In genomic region chr7:39951156-39951942, GRCh38 we compare ENCODE assay signal across 8 cellular contexts. TPM values are rescaled to one million over a fixed set of nuclear protein-coding genes. Genes with fewer than 3 reads are reported as not detected.
DNase-seq lines count a peak whose midpoint lies in the region; ATAC-seq and TF ChIP-seq lines count a peak whose summit lies in the region.

No MANE protein-coding gene starts in this region.

- H3K4me3 Mint-ChIP-seq in effector memory CD8-positive, alpha-beta T cell: peak overlapping the region; percentile 89 to 90

- H3K27ac ChIP-seq in 22Rv1: peak overlapping the region; percentile 99

- ATAC-seq in HG02973 (IDR thresholded peaks at IDR 0.05; ENCODE audit: unreplicated experiment): peak; percentile 24
- peak; percentile 15 for ATAC-seq in effector memory CD8-positive, alpha-beta T cell (replicated peaks)

- DNase-seq in GM13977 (ENCODE audit: low spot score) (peak; percentile 80), NCI-H446 treated with DMSO at 0.1 percent for 48 hours (lab: John Stamatoyannopoulos, UW) (peak; percentile 13), mesenteric fat pad (ENCODE audit: low spot score) (peak; percentile 90)
- DNase-seq in activated CD8-positive, alpha-beta memory T cell treated with anti-CD3 and anti-CD28 coated beads for 24 hours: peak; percentile 85
- peak; percentile 61 to 64 (median 61) for DNase-seq in effector memory CD8-positive, alpha-beta T cell
- DNase-seq in stimulated activated CD8-positive, alpha-beta memory T cell treated with anti-CD3 and anti-CD28 coated beads, Interleukin-15, amount 100 ng/mL, for 4 hours (ENCODE audit: low read depth in 2 of 2): peak; percentile 36 to 52

- H3K27me3 Mint-ChIP-seq in effector memory CD8-positive, alpha-beta T cell: no peaks in the 10 kb centered on the region

- no peaks in the 10 kb centered on the region for H3K9me3 Mint-ChIP-seq in effector memory CD8-positive, alpha-beta T cell

- H3K4me1 Mint-ChIP-seq in effector memory CD8-positive, alpha-beta T cell (ENCODE audit: low read depth in 2 of 2): peaks cover 33 to 40% of the 10 kb centered on the region in 2 donors

- in situ Hi-C loops in GM13977 (cut with MboI; ENCODE audit: low pct_unique_long_range_greater_than_20kb, low sequenced_read_pairs, unreplicated experiment): loop anchor here (10.0 kb wide), 1 partner anchor 93 kb away; no protein-coding TSS in a partner anchor

- TF ChIP-seq CTCF in 22Rv1 (IDR thresholded peaks at IDR 0.05) (peak; percentile 46), GM13977 (IDR thresholded peaks at IDR 0.05; ENCODE audit: extremely low read depth, insufficient read depth, missing control alignments) (peak; percentile 75)

- peak overlapping the region; percentile 95 to 96 for H3K27ac Mint-ChIP-seq in effector memory CD8-positive, alpha-beta T cell

- peaks cover 34% of the 10 kb centered on the region for H3K36me3 Mint-ChIP-seq in effector memory CD8-positive, alpha-beta T cell (ENCODE audit: insufficient read depth)

RNA-seq across cellular contexts. Expression of gene CDK13, which starts 1.3 kb away (rescaled TPM):
- total RNA-seq in mesenteric fat pad: 44.4 TPM

Comparison
In these comparisons a context has a peak if more than half of its experiments do, and no peak if none do; other contexts are left out.
1. Peak in every context shown above with its lines: DNase-seq, ATAC-seq and H3K27ac ChIP-seq.
2. DNase-seq: peak in every context shown above with its lines; median percentile 90 in mesenteric fat pad; 85 in activated CD8-positive, alpha-beta memory T cell treated with anti-CD3 and anti-CD28 coated beads for 24 hours; 80 in GM13977; 61 in effector memory CD8-positive, alpha-beta T cell; 44 in stimulated activated CD8-positive, alpha-beta memory T cell treated with anti-CD3 and anti-CD28 coated beads, Interleukin-15, amount 100 ng/mL, for 4 hours; 13 in NCI-H446 treated with DMSO at 0.1 percent for 48 hours.